Comparison of ENCODE assay signal across 15 cellular contexts in genomic region chr20:24745206-24745605, GRCh38.
A peak's percentile ranks its signal among the peaks of the same experiment; 100 is the strongest.
DNase-seq lines count a peak whose midpoint lies in the region; ATAC-seq, FAIRE-seq and TF ChIP-seq lines count a peak whose summit lies in the region.
"Had no signal": no experiment of that assay in that cellular context is flagged by ENCODE, and none has a peak within 500 bp of the region (broad histone marks: within the 10 kb centered on the region; RNA-seq: fewer than 3 reads in every experiment).

No MANE protein-coding gene starts in this region.

- DNase-seq in DND-41, result no peak
- peak; percentile 26 for DNase-seq in ecto neural progenitor cell (ENCODE audit: low spot score)
- DNase-seq in type B pancreatic cell (ENCODE audit: extremely low spot score, unreplicated experiment), result peak; percentile 20
- no peak for DNase-seq in D721Med (ENCODE audit: insufficient read length, low spot score)
- no peak for DNase-seq in uterus
- DNase-seq: AML-193; C1 segment of cervical spinal cord; Calu3; CD4-positive, alpha-beta T cell; GF-D8; HCEC 1CT; HFFc6 had no signal

- no peaks in the 10 kb centered on the region for H3K36me3 Mint-ChIP-seq in type B pancreatic cell
- H3K36me3 Mint-ChIP-seq: IgD-negative memory B cell had no signal

- H2AFZ ChIP-seq in DND-41 (ENCODE audit: low read depth, low read length), result no peak overlapping the region

- no peaks in the 10 kb centered on the region for H3K9me3 ChIP-seq in BLaER1
- H3K9me3 ChIP-seq in DND-41 (ENCODE audit: insufficient read depth, low read length, severe bottlenecking), result no peaks in the 10 kb centered on the region
- H3K9me3 ChIP-seq in uterus, result no peaks in the 10 kb centered on the region

- H3K4me2 ChIP-seq in BLaER1, result peak overlapping the region; percentile 79
- no peak overlapping the region for H3K4me2 ChIP-seq in DND-41 (ENCODE audit: insufficient read depth, low read length)

- no peak for FAIRE-seq in D721Med (lab: Jason Lieb, UNC)
- FAIRE-seq: H1 had no signal

- no peaks in the 10 kb centered on the region for H3K27me3 ChIP-seq in BLaER1
- H3K27me3 ChIP-seq in DND-41 (ENCODE audit: insufficient read depth, low read length, poor library complexity), result no peaks in the 10 kb centered on the region
- H3K27me3 ChIP-seq in uterus, result no peaks in the 10 kb centered on the region

- H3K4me1 ChIP-seq in BLaER1 (peaks cover 60% of the 10 kb centered on the region), DND-41 (ENCODE audit: insufficient read depth, low read length) (peaks cover 55% of the 10 kb centered on the region), uterus (no peaks in the 10 kb centered on the region)

- no peaks in the 10 kb centered on the region for H3K9me3 Mint-ChIP-seq in type B pancreatic cell
- H3K9me3 Mint-ChIP-seq: CD4-positive, alpha-beta T cell; HFFc6; IgD-negative memory B cell had no signal

- no peak overlapping the region for H3K4me3 ChIP-seq in BLaER1
- H3K4me3 ChIP-seq in DND-41 (ENCODE audit: low read depth in 1 of 2, low read length in 2 of 2), result no peak overlapping the region
- no peak overlapping the region for H3K4me3 ChIP-seq in uterus

- H3K4me1 Mint-ChIP-seq in type B pancreatic cell (ENCODE audit: unreplicated experiment), result peaks cover 16% of the 10 kb centered on the region

- H3K27ac ChIP-seq in BLaER1 (peak overlapping the region; percentile 60), DND-41 (ENCODE audit: low read length) (peak overlapping the region; percentile 91; the same call in 1 of the 2 replicates), uterus (no peak overlapping the region)

- H3K27ac Mint-ChIP-seq in type B pancreatic cell, result no peak overlapping the region
- H3K27ac Mint-ChIP-seq: CD4-positive, alpha-beta T cell; HFFc6; IgD-negative memory B cell had no signal

- TF ChIP-seq CTCF in DND-41 (IDR thresholded peaks at IDR 0.05; ENCODE audit: borderline replicate concordance, extremely low read depth, low read length, poor library complexity, severe bottlenecking) (no peak), type B pancreatic cell (conservative IDR thresholded peaks at IDR 0.05) (no peak), D721Med (IDR thresholded peaks at IDR 0.05; ENCODE audit: insufficient read depth, missing control alignments) (no peak), uterus (IDR thresholded peaks at IDR 0.05) (no peak)

- no peaks in the 10 kb centered on the region for H3K79me2 ChIP-seq in DND-41 (ENCODE audit: insufficient read depth, low read length)

- no peaks in the 10 kb centered on the region for H3K36me3 ChIP-seq in BLaER1
- no peaks in the 10 kb centered on the region for H3K36me3 ChIP-seq in DND-41 (ENCODE audit: insufficient read depth, low read length)
- H3K36me3 ChIP-seq in uterus, result no peaks in the 10 kb centered on the region

- no peak overlapping the region for H3K4me3 Mint-ChIP-seq in type B pancreatic cell
- H3K4me3 Mint-ChIP-seq: CD4-positive, alpha-beta T cell; HFFc6 had no signal

- H3K27me3 Mint-ChIP-seq in type B pancreatic cell, result no peaks in the 10 kb centered on the region
- H3K27me3 Mint-ChIP-seq: CD4-positive, alpha-beta T cell; IgD-negative memory B cell had no signal

- 0 out of 2 replicates have a peak overlapping the region, but pooled peaks have one; percentile 36 for H3K9ac ChIP-seq in BLaER1
- H3K9ac ChIP-seq in DND-41 (ENCODE audit: low read depth, low read length), result no peak overlapping the region

- no peak for ATAC-seq in DND-41 (ENCODE audit: insufficient read depth, low read depth)

- intact Hi-C loops in uterus (cut with DNase I; ENCODE audit: low total_unique reads), result no loop called here

- TF ChIP-seq POLR2A in uterus (IDR thresholded peaks at IDR 0.05), result no peak

- H4K20me1 ChIP-seq in BLaER1 (no peaks in the 10 kb centered on the region), DND-41 (ENCODE audit: insufficient read depth, low read length) (no peaks in the 10 kb centered on the region)

Comparison
In these comparisons a context has a peak if more than half of its experiments do, and no peak if none do; other contexts are left out.
1. H3K27ac ChIP-seq: peak in BLaER1 (single experiment) and DND-41 (single experiment); none in uterus (0 of 2).
2. DNase-seq: peak in ecto neural progenitor cell (single experiment) and type B pancreatic cell (single experiment); none in DND-41 (single experiment), D721Med (single experiment) and uterus (0 of 2).